In genomic region chr1:93348104-93348780, GRCh38 we compare ENCODE assay signal across 8 cellular contexts. TPM values are rescaled to one million over a fixed set of nuclear protein-coding genes. Genes with fewer than 3 reads are reported as not detected.
DNase-seq lines count a peak whose midpoint lies in the region; ATAC-seq and TF ChIP-seq lines count a peak whose summit lies in the region.

No MANE protein-coding gene starts in this region.

- H4K20me1 ChIP-seq in GM23338 (replicated peaks; ENCODE audit: insufficient read depth), result peaks cover 21% of the 10 kb centered on the region

- ATAC-seq in GM23338, result no peak
- ATAC-seq in GM19023 (IDR thresholded peaks at IDR 0.05; ENCODE audit: unreplicated experiment), result no peak

- peaks cover 19% of the 10 kb centered on the region for H3K4me1 ChIP-seq in GM23338 (ENCODE audit: insufficient read depth)
- H3K4me1 ChIP-seq in Peyer's patch, result peaks cover 0 to 26% (median 9%) of the 10 kb centered on the region in 4 donors
- H3K4me1 ChIP-seq in esophagus squamous epithelium, result peaks cover 9 to 79% (median 30%) of the 10 kb centered on the region in 3 donors
- H3K4me1 ChIP-seq in rectal smooth muscle tissue (ENCODE audit: control insufficient read depth, insufficient read depth, low read length), result no peaks in the 10 kb centered on the region

- H3K9me3 Mint-ChIP-seq in GM23338, result no peaks in the 10 kb centered on the region

- H3K36me3 ChIP-seq in GM23338 (ENCODE audit: insufficient read depth) (peaks cover 2% of the 10 kb centered on the region; the same call in 1 of the 2 replicates), Peyer's patch (no peaks in the 10 kb centered on the region), esophagus squamous epithelium (no peaks in the 10 kb centered on the region), rectal smooth muscle tissue (ENCODE audit: control insufficient read depth, insufficient read depth, low read length) (no peaks in the 10 kb centered on the region)

- H3F3A ChIP-seq in GM23338 (replicated peaks; ENCODE audit: low read depth), result peaks cover 6% of the 10 kb centered on the region

- no peaks in the 10 kb centered on the region for H3K9me2 ChIP-seq in GM23338 (ENCODE audit: insufficient read depth)

- no peak overlapping the region for H3K27ac Mint-ChIP-seq in GM23338

- peaks cover 15% of the 10 kb centered on the region; the same call in 2 of the 3 replicates for H3K4me1 Mint-ChIP-seq in GM23338

- H3K27ac ChIP-seq in GM23338 (ENCODE audit: low read depth), result no peak overlapping the region
- H3K27ac ChIP-seq in Peyer's patch, result no peak overlapping the region
- peak overlapping the region in 3 of 4 donors; percentile 96 to 97 (median 96) for H3K27ac ChIP-seq in esophagus squamous epithelium
- no peak overlapping the region for H3K27ac ChIP-seq in rectal smooth muscle tissue (ENCODE audit: low read depth, low read length)

- TF ChIP-seq POLR2A in Peyer's patch (IDR thresholded peaks at IDR 0.05), result no peak
- no peak for TF ChIP-seq POLR2A in esophagus squamous epithelium (IDR thresholded peaks at IDR 0.05)

- 8 to 9% methylated on average over 3 of the region's 3 CpGs for WGBS in esophagus squamous epithelium, 2 donors

- in situ Hi-C loops in GM13977 (cut with MboI; ENCODE audit: low pct_unique_long_range_greater_than_20kb, low sequenced_read_pairs, unreplicated experiment), result no loop called here

- H3K4me3 ChIP-seq in GM23338, result peak overlapping the region; percentile 87
- H3K4me3 ChIP-seq in Peyer's patch, result peak overlapping the region in 3 of 4 donors; percentile 83 to 96 (median 93)
- H3K4me3 ChIP-seq in esophagus squamous epithelium, result peak overlapping the region; percentile 77 to 98 (median 88)
- peak overlapping the region; percentile 81 for H3K4me3 ChIP-seq in rectal smooth muscle tissue (ENCODE audit: low read length)

- intact Hi-C loops in esophagus squamous epithelium (cut with DNase I), result no loop called here

- DNase-seq in GM23338 (ENCODE audit: low spot score), result no peak
- no peak for DNase-seq in Peyer's patch
- no peak for DNase-seq in esophagus squamous epithelium (lab: John Stamatoyannopoulos, UW)
- DNase-seq in amygdala (lab: John Stamatoyannopoulos, UW), result no peak
- no peak for DNase-seq in NCI-H146 (lab: John Stamatoyannopoulos, UW)
- DNase-seq in GM13977 (ENCODE audit: low spot score), result no peak

- peaks cover 9% of the 10 kb centered on the region for H3K27me3 Mint-ChIP-seq in GM23338 (ENCODE audit: insufficient read depth, low read depth, poor library complexity)

- H3K9ac ChIP-seq in rectal smooth muscle tissue (ENCODE audit: low read length), result no peak overlapping the region

- TF ChIP-seq CTCF in GM23338 (conservative IDR thresholded peaks at IDR 0.05; ENCODE audit: low read depth in 2 of 2) (no peak), Peyer's patch (IDR thresholded peaks at IDR 0.05) (no peak), esophagus squamous epithelium (IDR thresholded peaks at IDR 0.05) (no peak), GM13977 (IDR thresholded peaks at IDR 0.05; ENCODE audit: extremely low read depth, insufficient read depth, missing control alignments) (no peak)

- H3K4me3 Mint-ChIP-seq in GM23338, result peak overlapping the region; percentile 90

- no peak overlapping the region for H2AFZ ChIP-seq in GM23338

- H3K36me3 Mint-ChIP-seq in GM23338 (ENCODE audit: low read depth), result peaks cover 7% of the 10 kb centered on the region; the same call in 2 of the 3 replicates

- H3K9me3 ChIP-seq in Peyer's patch (no peaks in the 10 kb centered on the region), esophagus squamous epithelium (no peaks in the 10 kb centered on the region)

- peaks cover 73% of the 10 kb centered on the region for H3K79me2 ChIP-seq in GM23338 (replicated peaks; ENCODE audit: insufficient read depth)

- H3K27me3 ChIP-seq in GM23338 (ENCODE audit: insufficient read depth) (no peaks in the 10 kb centered on the region), Peyer's patch (no peaks in the 10 kb centered on the region), esophagus squamous epithelium (no peaks in the 10 kb centered on the region), rectal smooth muscle tissue (ENCODE audit: control insufficient read depth, insufficient read depth, low read length) (no peaks in the 10 kb centered on the region)

- H3K4me2 ChIP-seq in GM23338, result peak overlapping the region; percentile 83

TF ChIP-seq in GM23338, 12 proteins besides CTCF, POLR2A, EP300 and RAD21 (continues in another document):
- no peak for TF ChIP-seq POLR2AphosphoS5 (IDR thresholded peaks at IDR 0.05; ENCODE audit: low read depth)
- no peak for TF ChIP-seq EZH2phosphoT487 (IDR thresholded peaks at IDR 0.05; ENCODE audit: unreplicated experiment)
- TF ChIP-seq REST (IDR thresholded peaks at IDR 0.05; ENCODE audit: unreplicated experiment), result no peak
- TF ChIP-seq NANOG (IDR thresholded peaks at IDR 0.05; ENCODE audit: borderline replicate concordance), result no peak
- TF ChIP-seq ZNF331 (CRISPR knock-in tag; IDR thresholded peaks at IDR 0.05; ENCODE audit: low read depth), result no peak

RNA-seq across cellular contexts. Expression of gene DR1, which starts 2.5 kb away (rescaled TPM):
- 59.6 and 61.2 TPM in 2 replicates for total RNA-seq in GM23338 (2014; rRNA removed; shearing (Covaris generic))
- 20.5 and 20.9 TPM in 2 replicates for polyA plus RNA-seq in GM23338 (2016; fragmentation: Nextera tagmentation; extraction: Ambion mirVana)
- 10 to 100 TPM; 26.9 to 62.7 (median 30.9) TPM for total RNA-seq in Peyer's patch
- total RNA-seq in esophagus squamous epithelium, result 10 to 100 TPM; 22.1 to 44.9 (median 37.8) TPM

Comparison
In these comparisons a context has a peak if more than half of its experiments do, and no peak if none do; other contexts are left out.
1. H3K27ac ChIP-seq: peak in esophagus squamous epithelium (3 of 4); none in GM23338 (single experiment), Peyer's patch (0 of 4) and rectal smooth muscle tissue (single experiment).
2. Peak in every context shown above with its lines, with median percentiles within 50 percentile points of each other: H3K4me3 ChIP-seq.